In the genomic region with DNA sequence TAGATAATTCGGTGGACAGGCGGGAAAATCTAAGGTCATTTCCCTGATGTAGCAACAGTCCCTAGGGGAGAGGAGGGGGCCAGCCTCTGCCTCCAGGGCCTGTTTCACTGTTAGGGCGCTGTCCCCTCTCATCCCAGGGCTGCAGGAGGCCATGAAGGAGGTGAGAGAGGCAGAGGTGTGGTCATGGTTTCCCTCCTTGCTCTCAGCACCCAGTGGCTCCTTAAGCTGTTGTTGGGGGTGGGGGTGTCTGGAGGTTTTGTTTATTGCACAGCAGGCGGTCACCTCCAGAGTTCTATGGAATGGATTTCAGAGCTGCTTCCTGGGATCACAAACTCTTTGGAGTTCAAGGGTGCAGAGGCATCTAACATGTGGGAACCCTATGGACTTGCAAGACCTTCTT, we compare ENCODE assay signal across 21 cellular contexts.
DNase-seq lines count a peak whose midpoint lies in the region; ATAC-seq, FAIRE-seq and TF ChIP-seq lines count a peak whose summit lies in the region.
"Had no signal": no experiment of that assay in that cellular context is flagged by ENCODE, and none has a peak within 500 bp of the region (broad histone marks: within the 10 kb centered on the region; RNA-seq: fewer than 3 reads in every experiment).

No MANE protein-coding gene starts in this region.

- peak; percentile 46 for DNase-seq in H7
- DNase-seq in H1 (ENCODE audit: low read depth in 1 of 2, low spot score in 2 of 2) = peak in 1 of 2 experiments; percentile 43
- DNase-seq in mesendoderm = peak; percentile 81
- DNase-seq in sigmoid colon = peak; percentile 27
- no peak for DNase-seq in NCI-H345 (lab: John Stamatoyannopoulos, UW)
- DNase-seq: ACHN, C1 segment of cervical spinal cord, HCEC 1CT, IMR-90, NCI-H1417, NCI-H187, NCI-H2107, NCI-H524, NCI-H82, OCI-M1, Right ventricle myocardium superior had no signal

- no peak overlapping the region for H3K9ac ChIP-seq in H1 (replicated peaks in 1 of 4; ENCODE audit: extremely low read depth in 1 of 4, low read depth in 3 of 4, low read length in 3 of 4)
- peak overlapping the region; percentile 44 for H3K9ac ChIP-seq in mesendoderm (ENCODE audit: low read length)

- no peak overlapping the region for H3K56ac ChIP-seq in H1 (replicated peaks; ENCODE audit: insufficient read length, low read depth, low read length)
- H3K56ac ChIP-seq in mesendoderm (ENCODE audit: low read length) = peak overlapping the region; percentile 85

- no peaks in the 10 kb centered on the region for H4K20me1 ChIP-seq in H1 (replicated peaks in 1 of 2; ENCODE audit: control insufficient read depth in 1 of 2, insufficient read depth in 2 of 2, low read length in 2 of 2)

- CTCF ChIA-PET in H1 (lab: Charles Lee; ENCODE audit: partially characterized antibody) = no interaction called here

- ATAC-seq in HG02763 (IDR thresholded peaks at IDR 0.05; ENCODE audit: unreplicated experiment) (no peak), GM21737 (IDR thresholded peaks at IDR 0.05; ENCODE audit: unreplicated experiment) (no peak)

- H3K36me3 ChIP-seq in H7 (replicated peaks; ENCODE audit: control insufficient read depth, insufficient read depth, low read length) (no peaks in the 10 kb centered on the region), H1 (ENCODE audit: control insufficient read depth in 2 of 4, insufficient read depth in 4 of 4, low read length in 3 of 4) (no peaks in the 10 kb centered on the region; a peak in 1 of 8 replicates), mesendoderm (ENCODE audit: control insufficient read depth, insufficient read depth, low read length) (no peaks in the 10 kb centered on the region), sigmoid colon (no peaks in the 10 kb centered on the region)

- no peak for FAIRE-seq in H1 (lab: Jason Lieb, UNC)
- FAIRE-seq: D721Med, GM12892 had no signal

- no peak overlapping the region for H4K91ac ChIP-seq in H1 (replicated peaks; ENCODE audit: insufficient read length, low read length)

- H2BK12ac ChIP-seq in H1 (ENCODE audit: low read depth, low read length) = no peak overlapping the region

- no peak overlapping the region for H4K5ac ChIP-seq in H1 (ENCODE audit: insufficient read length, low read depth, low read length)
- no peak overlapping the region for H4K5ac ChIP-seq in mesendoderm (ENCODE audit: low read length)

- H3K23me2 ChIP-seq in H1 (ENCODE audit: low read depth, low read length) = peaks cover 8% of the 10 kb centered on the region; the same call in 1 of the 2 replicates

- no peak overlapping the region for H2AK5ac ChIP-seq in H1 (ENCODE audit: low read depth, low read length)
- H2AK5ac ChIP-seq in mesendoderm (ENCODE audit: low read length) = peak overlapping the region; percentile 81

- no peak overlapping the region for H3K4ac ChIP-seq in H1 (replicated peaks; ENCODE audit: insufficient read length, low read depth, low read length)
- no peak overlapping the region for H3K4ac ChIP-seq in mesendoderm (ENCODE audit: low read depth, low read length)

- POLR2A ChIA-PET in H1 (lab: Charles Lee; ENCODE audit: partially characterized antibody) = no interaction called here

- H3K18ac ChIP-seq in H1 (ENCODE audit: extremely low read depth, low read length) = no peak overlapping the region
- H3K18ac ChIP-seq in mesendoderm (ENCODE audit: low read length) = no peak overlapping the region

- no peak overlapping the region for H3K23ac ChIP-seq in H1 (ENCODE audit: insufficient read length)
- H3K23ac ChIP-seq in mesendoderm (ENCODE audit: low read length) = no peak overlapping the region

- H3K9me3 ChIP-seq in H1 (ENCODE audit: insufficient read depth in 2 of 2, low read depth in 1 of 2, low read length in 1 of 2) (no peaks in the 10 kb centered on the region), sigmoid colon (no peaks in the 10 kb centered on the region)

- H2AFZ ChIP-seq in H1 (ENCODE audit: low read length) = no peak overlapping the region

- no peak overlapping the region for H2BK120ac ChIP-seq in H1 (replicated peaks; ENCODE audit: low read depth, low read length)
- no peak overlapping the region for H2BK120ac ChIP-seq in mesendoderm (ENCODE audit: low read depth, low read length)

- H3K4me2 ChIP-seq in H1 (ENCODE audit: insufficient read depth in 1 of 2, low read depth in 2 of 2, low read length in 2 of 2) = no peak overlapping the region
- no peak overlapping the region for H3K4me2 ChIP-seq in mesendoderm (ENCODE audit: low read length)

- no peak overlapping the region for H2BK20ac ChIP-seq in H1 (ENCODE audit: low read length)

- H4K8ac ChIP-seq in H1 (ENCODE audit: extremely low read depth, insufficient read depth, low read length) (peak overlapping the region; percentile 83), mesendoderm (ENCODE audit: low read depth, low read length) (no peak overlapping the region)

- H2BK5ac ChIP-seq in H1 (ENCODE audit: low read depth, low read length) (no peak overlapping the region), mesendoderm (ENCODE audit: low read length) (peak overlapping the region; percentile 83)

- intact Hi-C loops in sigmoid colon (cut with DNase I) = no loop called here

- H2BK15ac ChIP-seq in H1 (ENCODE audit: low read length) (no peak overlapping the region), mesendoderm (replicated peaks; ENCODE audit: low read depth) (no peak overlapping the region)

- H3K79me1 ChIP-seq in H1 (ENCODE audit: low read depth, low read length) (no peaks in the 10 kb centered on the region), mesendoderm (ENCODE audit: low read length) (no peaks in the 10 kb centered on the region)

- TF ChIP-seq RAD21 in H1 (IDR thresholded peaks at IDR 0.05 in 1 of 2, conservative IDR thresholded peaks at IDR 0.05 in 1 of 2; ENCODE audit: low read depth in 2 of 2, low read length in 2 of 2) = no peak

- TF ChIP-seq EP300 in H1 (IDR thresholded peaks at IDR 0.05; ENCODE audit: borderline replicate concordance in 1 of 2, low read depth in 2 of 2, low read length in 2 of 2) (no peak), sigmoid colon (IDR thresholded peaks at IDR 0.05) (no peak)

- TF ChIP-seq CTCF in H1 (IDR thresholded peaks at IDR 0.05; ENCODE audit: control extremely low read depth in 1 of 3, insufficient read depth in 1 of 3, low read depth in 1 of 3, low read length in 3 of 3) = no peak
- no peak for TF ChIP-seq CTCF in sigmoid colon (IDR thresholded peaks at IDR 0.05)

- H3K79me2 ChIP-seq in H1 (ENCODE audit: control insufficient read depth in 1 of 2, insufficient read depth in 2 of 2, low read length in 2 of 2) (no peaks in the 10 kb centered on the region), mesendoderm (ENCODE audit: control insufficient read depth, insufficient read depth, low read length) (no peaks in the 10 kb centered on the region)

- H3K27ac ChIP-seq in H1 (ENCODE audit: low read depth, low read length) (no peak overlapping the region), mesendoderm (ENCODE audit: low read depth, low read length) (no peak overlapping the region), sigmoid colon (no peak overlapping the region)
- H3K27ac ChIP-seq: HL-60 had no signal

- TF ChIP-seq POLR2A in H1 (IDR thresholded peaks at IDR 0.05; ENCODE audit: control extremely low read depth in 1 of 2, low read depth in 2 of 2, low read length in 2 of 2) (no peak), sigmoid colon (IDR thresholded peaks at IDR 0.05) (no peak)

- no peak overlapping the region for H3K14ac ChIP-seq in H1 (ENCODE audit: insufficient read length)

- H3K4me3 ChIP-seq in H7 (ENCODE audit: insufficient read depth, low read depth, low read length) = no peak overlapping the region
- no peak overlapping the region for H3K4me3 ChIP-seq in H1 (ENCODE audit: extremely low read depth in 1 of 4, insufficient read depth in 2 of 4, low read depth in 3 of 4, low read length in 4 of 4)
- H3K4me3 ChIP-seq in mesendoderm (ENCODE audit: low read length) = no peak overlapping the region
- H3K4me3 ChIP-seq in sigmoid colon = no peak overlapping the region

- H3K27me3 ChIP-seq in H7 (ENCODE audit: control insufficient read depth, insufficient read depth, low read length) (no peaks in the 10 kb centered on the region), H1 (replicated peaks in 1 of 4; ENCODE audit: control insufficient read depth in 3 of 4, extremely low read depth in 1 of 4, insufficient read depth in 3 of 4, low read length in 3 of 4) (no peaks in the 10 kb centered on the region), mesendoderm (ENCODE audit: insufficient read depth, low read length, poor library complexity) (no peaks in the 10 kb centered on the region), sigmoid colon (no peaks in the 10 kb centered on the region)

- 91% methylated on average over 4 of the region's 4 CpGs; no CpG with 5 or more reads in 1 of the 2 experiments for WGBS in H1 (ENCODE audit: extremely low coverage in 1 of 2, insufficient coverage in 1 of 2, insufficient read length in 1 of 2, insufficient replicate concordance in 2 of 2, low coverage in 1 of 2, low lambda C conversion rate in 2 of 2, missing lambda C conversion rate in 1 of 2), 2 experiments
- WGBS in mesendoderm (ENCODE audit: extremely low coverage, insufficient coverage, low lambda C conversion rate) = no CpG with 5 or more reads among the region's 4 CpGs
- WGBS in sigmoid colon, 2 donors = 72 to 84% methylated on average over 4 of the region's 4 CpGs

- peaks cover 0 to 9% (median under 1%) of the 10 kb centered on the region in 4 experiments; a peak in 3 of 7 replicates for H3K4me1 ChIP-seq in H1 (replicated peaks in 1 of 4; ENCODE audit: control insufficient read depth in 3 of 4, insufficient read depth in 4 of 4, low read length in 3 of 4)
- H3K4me1 ChIP-seq in mesendoderm (ENCODE audit: control insufficient read depth, low read depth, low read length) = peaks cover 11% of the 10 kb centered on the region
- no peaks in the 10 kb centered on the region for H3K4me1 ChIP-seq in sigmoid colon

TF ChIP-seq in H1, 55 proteins besides CTCF, POLR2A, EP300 and RAD21:
- TF ChIP-seq CTBP2 (IDR thresholded peaks at IDR 0.05; ENCODE audit: borderline replicate concordance, insufficient read depth, insufficient read length, low read length) = no peak
- TF ChIP-seq TAF7 (optimal IDR thresholded peaks at IDR 0.05; ENCODE audit: borderline replicate concordance, low read depth, low read length) = no peak
- no peak for TF ChIP-seq ZNF274 (IDR thresholded peaks at IDR 0.05; ENCODE audit: borderline replicate concordance, extremely low read depth, low read length)
- TF ChIP-seq TCF12 (IDR thresholded peaks at IDR 0.05; ENCODE audit: low read depth, low read length) = no peak
- no peak for TF ChIP-seq KDM5A (IDR thresholded peaks at IDR 0.05; ENCODE audit: low read length)
TF ChIP-seq in H1: peak in this region for 0.
